Comparison of ENCODE assay signal across 1 cellular context in the genomic region with DNA sequence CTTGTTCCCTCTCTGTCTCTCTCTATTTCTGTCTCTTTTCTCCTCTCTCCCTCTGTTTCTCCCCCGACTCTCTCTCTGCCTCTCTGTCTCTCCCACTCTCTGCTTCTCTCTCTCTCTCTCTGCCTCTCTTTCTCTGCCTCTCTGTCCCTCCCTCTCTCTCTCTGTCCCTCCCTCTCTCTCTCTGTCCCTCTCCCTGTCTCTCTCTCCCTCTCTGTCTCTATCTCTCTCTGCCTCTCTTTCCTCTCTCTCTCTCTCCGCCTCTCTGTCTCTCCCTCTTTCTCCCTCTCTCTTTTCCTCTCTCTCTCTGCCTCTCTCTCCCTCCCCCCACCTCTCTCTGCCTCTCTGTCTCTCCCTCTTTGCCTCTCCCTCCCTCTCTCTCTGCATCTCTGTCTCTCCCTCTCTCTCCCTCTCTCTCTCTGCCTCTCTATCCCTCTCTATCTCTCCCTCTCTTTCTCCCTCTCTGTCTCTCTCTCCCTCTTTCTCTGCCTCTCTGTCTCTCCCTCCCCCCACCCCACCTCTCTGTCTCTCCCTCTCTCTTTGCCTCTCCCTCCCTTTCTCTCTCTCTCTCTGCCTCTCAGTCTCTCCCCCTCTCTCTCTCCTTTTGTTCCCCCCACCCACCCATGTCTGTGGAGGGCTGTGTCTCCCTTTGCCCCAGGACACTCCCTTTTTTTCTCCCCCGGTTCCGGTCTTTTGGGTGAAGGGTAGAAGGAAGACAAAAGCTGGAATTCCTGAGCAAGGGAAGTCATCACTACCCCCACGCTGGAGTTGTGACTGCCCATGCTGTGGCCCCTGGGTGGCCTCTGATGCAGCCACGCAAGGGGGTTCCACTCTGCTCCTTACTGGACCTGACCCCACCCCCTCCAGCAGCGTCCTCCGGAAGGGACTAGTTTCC.
A peak's percentile ranks its signal among the peaks of the same experiment; 100 is the strongest.
TF ChIP-seq lines count a peak whose summit lies in the region.

No MANE protein-coding gene starts in this region.

TF ChIP-seq in GM12878, 131 proteins besides CTCF, POLR2A, EP300 and RAD21:
- TF ChIP-seq E4F1 (IDR thresholded peaks at IDR 0.05; ENCODE audit: borderline replicate concordance, partially characterized antibody), result peak; percentile 6
- no peak for TF ChIP-seq PAX5 (IDR thresholded peaks at IDR 0.05; ENCODE audit: borderline replicate concordance, low read depth, low read length)
